11 cellular contexts compared by ENCODE assay signal in genomic region chr16:50274771-50275415, GRCh38. TPM values are rescaled to one million over a fixed set of nuclear protein-coding genes. Genes with fewer than 3 reads are reported as not detected.
A peak's percentile ranks its signal among the peaks of the same experiment; 100 is the strongest.
DNase-seq lines count a peak whose midpoint lies in the region; ATAC-seq and TF ChIP-seq lines count a peak whose summit lies in the region.
"Had no signal": no experiment of that assay in that cellular context is flagged by ENCODE, and none has a peak within 500 bp of the region (broad histone marks: within the 10 kb centered on the region; RNA-seq: fewer than 3 reads in every experiment).

No MANE protein-coding gene starts in this region.

- peaks cover 62% of the 10 kb centered on the region for H3K4me1 ChIP-seq in OCI-LY7 (ENCODE audit: insufficient read depth, low read length, poor library complexity, severe bottlenecking)
- H3K4me1 ChIP-seq in foreskin keratinocyte, result no peaks in the 10 kb centered on the region
- H3K4me1 ChIP-seq in subcutaneous abdominal adipose tissue (ENCODE audit: control insufficient read depth in 5 of 5, insufficient read depth in 5 of 5, low read length in 5 of 5), result peaks cover 0 to 71% (median 30%) of the 10 kb centered on the region in 5 donors
- H3K4me1 ChIP-seq: A549 had no signal

- H3K4me1 Mint-ChIP-seq in activated CD4-positive, alpha-beta T cell treated with anti-CD3 and anti-CD28 coated beads for 36 hours, result peaks cover 92% of the 10 kb centered on the region

- H3K27me3 Mint-ChIP-seq in activated CD4-positive, alpha-beta T cell treated with anti-CD3 and anti-CD28 coated beads for 36 hours, result no peaks in the 10 kb centered on the region

- H3K4me3 Mint-ChIP-seq in activated CD4-positive, alpha-beta T cell treated with anti-CD3 and anti-CD28 coated beads for 36 hours, result peak overlapping the region; percentile 97
- H3K4me3 Mint-ChIP-seq: neural crest cell had no signal

- peaks cover 15% of the 10 kb centered on the region for H3K36me3 ChIP-seq in OCI-LY7 (ENCODE audit: insufficient read depth, low read length)
- no peaks in the 10 kb centered on the region for H3K36me3 ChIP-seq in subcutaneous abdominal adipose tissue (ENCODE audit: control insufficient read depth in 5 of 5, insufficient read depth in 5 of 5, low read length in 5 of 5)

- peak; percentile 14 for ATAC-seq in activated CD4-positive, alpha-beta T cell treated with anti-CD3 and anti-CD28 coated beads for 36 hours
- ATAC-seq in foreskin keratinocyte, result peak; percentile 4
- ATAC-seq in HG02678 (IDR thresholded peaks at IDR 0.05; ENCODE audit: unreplicated experiment), result no peak
- no peak for ATAC-seq in GM18511 (IDR thresholded peaks at IDR 0.05; ENCODE audit: unreplicated experiment)
- ATAC-seq in HG02588 (IDR thresholded peaks at IDR 0.05; ENCODE audit: unreplicated experiment), result no peak
- ATAC-seq: A549 had no signal

- peaks cover 49% of the 10 kb centered on the region for H3K79me2 ChIP-seq in OCI-LY7 (ENCODE audit: insufficient read depth, low read depth, low read length)

- CTCF ChIA-PET in activated CD4-positive, alpha-beta T cell treated with anti-CD3 and anti-CD28 coated beads for 36 hours (lab: Charles Lee), result interaction anchor here (0.5 to 2.6 kb wide), 12 partner anchors 10 to 531 kb away, joined by 3 to 16 read pairs (median 3); partner anchors contain the start of genes ADCY7 and CNEP1R1
- CTCF ChIA-PET in OCI-LY7 (lab: Charles Lee; ENCODE audit: unreplicated experiment), result interaction anchor here (0.6 to 2.1 kb wide), 3 partner anchors 9 to 38 kb away, joined by 4 to 16 read pairs (median 10); partner anchors contain the start of gene ADCY7

- no peaks in the 10 kb centered on the region; the same call in 1 of the 2 replicates for H3K9me3 ChIP-seq in OCI-LY7 (ENCODE audit: low read length)
- no peaks in the 10 kb centered on the region for H3K9me3 ChIP-seq in subcutaneous abdominal adipose tissue (ENCODE audit: control insufficient read depth in 5 of 5, low read length in 5 of 5)
- H3K9me3 ChIP-seq: A549 had no signal

- intact Hi-C loops in activated CD4-positive, alpha-beta T cell treated with anti-CD3 and anti-CD28 coated beads for 36 hours (cut with DNase I, micrococcal nuclease), result loop anchor here (5.0 kb wide), 2 partner anchors 63 to 492 kb away; no protein-coding TSS in a partner anchor
- intact Hi-C loops in OCI-LY7 (cut with micrococcal nuclease; ENCODE audit: unreplicated experiment), result no loop called here

- no TSS peak for BruUV-seq in OCI-LY7 (replicated peaks; lab: Mats Ljungman, UMichigan)

- no peaks in the 10 kb centered on the region for H3K9me3 Mint-ChIP-seq in activated CD4-positive, alpha-beta T cell treated with anti-CD3 and anti-CD28 coated beads for 36 hours (ENCODE audit: low read depth)

- peak overlapping the region; percentile 100 for H3K27ac Mint-ChIP-seq in activated CD4-positive, alpha-beta T cell treated with anti-CD3 and anti-CD28 coated beads for 36 hours

- H2AFZ ChIP-seq in OCI-LY7 (ENCODE audit: low read length), result no peak overlapping the region

- H3K4me2 ChIP-seq in OCI-LY7 (ENCODE audit: low read length), result peak overlapping the region; percentile 97
- H3K4me2 ChIP-seq: A549 had no signal

- no peak for DNase-seq in activated CD4-positive, alpha-beta T cell treated with anti-CD3 and anti-CD28 coated beads for 36 hours
- DNase-seq in activated CD4-positive, alpha-beta T cell treated with anti-CD3 and anti-CD28 coated beads, Interleukin-2, amount 50 U/mL, for 48 hours, result no peak
- peak; percentile 18 for DNase-seq in OCI-LY7 (ENCODE audit: low spot score)
- DNase-seq in foreskin keratinocyte, result no peak
- DNase-seq: activated CD8-positive, alpha-beta memory T cell treated with anti-CD3 and anti-CD28 coated beads, Interleukin-2, amount 50 U/mL, for 48 hours had no signal

- H3K27me3 ChIP-seq in foreskin keratinocyte, result no peaks in the 10 kb centered on the region
- H3K27me3 ChIP-seq in subcutaneous abdominal adipose tissue (ENCODE audit: control insufficient read depth in 5 of 5, insufficient read depth in 4 of 5, low read length in 5 of 5), result no peaks in the 10 kb centered on the region

- H3K36me3 Mint-ChIP-seq in activated CD4-positive, alpha-beta T cell treated with anti-CD3 and anti-CD28 coated beads for 36 hours (ENCODE audit: low read depth), result peaks cover 30% of the 10 kb centered on the region

- peaks cover 5% of the 10 kb centered on the region; the same call in 1 of the 2 replicates for H4K20me1 ChIP-seq in OCI-LY7 (ENCODE audit: insufficient read depth, low read length)

- H3K9ac ChIP-seq in subcutaneous abdominal adipose tissue (ENCODE audit: low read length in 5 of 5), result peak overlapping the region in 4 of 5 donors; percentile 21 to 69 (median 62)

- POLR2A ChIA-PET in activated CD4-positive, alpha-beta T cell treated with anti-CD3 and anti-CD28 coated beads for 36 hours (lab: Charles Lee), result interaction anchor here (0.6 to 3.1 kb wide), 5 partner anchors 10 to 467 kb away, joined by 3 to 11 read pairs (median 3); no protein-coding TSS in a partner anchor
- POLR2A ChIA-PET in OCI-LY7 (lab: Charles Lee), result interaction anchor here (0.6 to 3.5 kb wide), 7 partner anchors 8 to 85 kb away, joined by 3 to 21 read pairs (median 4); partner anchors contain the start of gene ADCY7

- TF ChIP-seq CTCF in OCI-LY7 (conservative IDR thresholded peaks at IDR 0.05; ENCODE audit: low read length), result peak; percentile 28; the same call in 1 of the 2 replicates
- peak; percentile 4 for TF ChIP-seq CTCF in foreskin keratinocyte (conservative IDR thresholded peaks at IDR 0.05)

- no peaks in the 10 kb centered on the region for H3K9me2 ChIP-seq in OCI-LY7 (ENCODE audit: insufficient read depth, low read length)

- peak overlapping the region; percentile 80 for H3K27ac ChIP-seq in OCI-LY7 (ENCODE audit: low read depth, low read length, poor library complexity, severe bottlenecking)
- H3K27ac ChIP-seq in foreskin keratinocyte, result no peak overlapping the region
- peak overlapping the region; percentile 50 for H3K27ac ChIP-seq in subcutaneous abdominal adipose tissue (ENCODE audit: low read depth, low read length)
- H3K27ac ChIP-seq: A549 had no signal

- H3K4me3 ChIP-seq in OCI-LY7 (ENCODE audit: low read depth, low read length, poor library complexity, severe bottlenecking) (peak overlapping the region; percentile 75), subcutaneous abdominal adipose tissue (ENCODE audit: low read depth in 1 of 5, low read length in 5 of 5) (peak overlapping the region; percentile 35 to 64 (median 53))
- H3K4me3 ChIP-seq: A549 had no signal

RNA-seq across cellular contexts. Expression of gene ADCY7, which starts 8.5 kb away (rescaled TPM):
- total RNA-seq in activated CD4-positive, alpha-beta T cell treated with anti-CD3 and anti-CD28 coated beads for 36 hours, result 10 to 100 TPM; 51.8 to 85.3 TPM
- total RNA-seq in OCI-LY7 (2014; rRNA removed; shearing (Covaris generic)), result 36.9 and 49.9 TPM in 2 replicates
- total RNA-seq in OCI-LY7 (2022) (62.0 and 77.7 TPM in 2 replicates), foreskin keratinocyte (13.9 and 20.1 TPM in 2 replicates)
- 3.5 and 4.1 TPM in 2 replicates for polyA plus RNA-seq in foreskin keratinocyte

Comparison
In these comparisons a context has a peak if more than half of its experiments do, and no peak if none do; other contexts are left out.
1. ATAC-seq: peak in activated CD4-positive, alpha-beta T cell treated with anti-CD3 and anti-CD28 coated beads for 36 hours (single experiment) and foreskin keratinocyte (single experiment); none in HG02678 (single experiment), GM18511 (single experiment) and HG02588 (single experiment).